1 cellular context compared by ENCODE assay signal in genomic region chr6:110180228-110181008, GRCh38.
A peak's percentile ranks its signal among the peaks of the same experiment; 100 is the strongest.
TF ChIP-seq lines count a peak whose summit lies in the region.

TSS of gene CDC40 (plus strand) at chr6:110180427. CDS start at chr6:110180445, 18 bp downstream.

TF ChIP-seq in K562, 482 proteins besides CTCF, POLR2A, EP300 and RAD21 (continued from another document):
- TF ChIP-seq POLR2B (IDR thresholded peaks at IDR 0.05; ENCODE audit: low read depth, partially characterized antibody) (peak; percentile 67), ZBTB33 (CRISPR knock-in tag; IDR thresholded peaks at IDR 0.05) (no peak), ZNF212 (CRISPR knock-in tag; IDR thresholded peaks at IDR 0.05) (no peak), RBM22 (IDR thresholded peaks at IDR 0.05; ENCODE audit: low read depth, low read length, poor library complexity, severe bottlenecking) (no peak), ZNF395 (CRISPR knock-in tag; IDR thresholded peaks at IDR 0.05) (0 out of 2 replicates have a peak, but pooled peaks have one; percentile 46), RUNX1 (IDR thresholded peaks at IDR 0.05; ENCODE audit: low read depth) (no peak), MEIS2 (IDR thresholded peaks at IDR 0.05; ENCODE audit: partially characterized antibody) (peak; percentile 87), ZNF140 (CRISPR knock-in tag; IDR thresholded peaks at IDR 0.05) (no peak), SLC30A9 (CRISPR knock-in tag; IDR thresholded peaks at IDR 0.05) (no peak), YY1 (IDR thresholded peaks at IDR 0.05; ENCODE audit: borderline replicate concordance in 1 of 3, control insufficient read depth in 1 of 3, extremely low read depth in 1 of 3, insufficient read depth in 3 of 3, insufficient read length in 1 of 3, insufficient replicate concordance in 2 of 3, low read depth in 1 of 3, low read length in 2 of 3) (peak in 1 of 3 experiments; percentile 38), PRDM10 (IDR thresholded peaks at IDR 0.05; ENCODE audit: partially characterized antibody) (no peak), HMG20B (CRISPR knock-in tag; IDR thresholded peaks at IDR 0.05) (no peak), TFE3 (CRISPR knock-in tag; IDR thresholded peaks at IDR 0.05) (no peak), ZNF696 (CRISPR knock-in tag; conservative IDR thresholded peaks at IDR 0.05) (no peak), ZNF778 (CRISPR knock-in tag; IDR thresholded peaks at IDR 0.05) (no peak), HNRNPUL1 (IDR thresholded peaks at IDR 0.05; ENCODE audit: low read length) (no peak), SNIP1 (IDR thresholded peaks at IDR 0.05; ENCODE audit: low read depth) (no peak), KLF13 (tag; IDR thresholded peaks at IDR 0.05; ENCODE audit: borderline replicate concordance, low read depth) (no peak), FOS (IDR thresholded peaks at IDR 0.05; ENCODE audit: extremely low read depth, insufficient read length) (no peak), PATZ1 (CRISPR knock-in tag; IDR thresholded peaks at IDR 0.05; ENCODE audit: borderline replicate concordance) (no peak), ZNF124 (CRISPR knock-in tag; IDR thresholded peaks at IDR 0.05) (no peak), NR2C2 (CRISPR knock-in tag; IDR thresholded peaks at IDR 0.05) (peak; percentile 51; the same call in 1 of the 2 replicates), NR2C2 (tag; IDR thresholded peaks at IDR 0.05) (peak; percentile 79), NELFE (IDR thresholded peaks at IDR 0.05; ENCODE audit: insufficient read depth, insufficient read length) (no peak), ZSCAN29 (IDR thresholded peaks at IDR 0.05) (no peak), ZNF3 (CRISPR knock-in tag; IDR thresholded peaks at IDR 0.05) (no peak), PTBP1 (IDR thresholded peaks at IDR 0.05; ENCODE audit: low read depth, low read length) (no peak), SMARCA5 (IDR thresholded peaks at IDR 0.05) (no peak), ZFX (CRISPR knock-in tag; IDR thresholded peaks at IDR 0.05) (no peak), E2F4 (CRISPR knock-in tag; IDR thresholded peaks at IDR 0.05; ENCODE audit: low read depth) (no peak), ZNF354B (CRISPR knock-in tag; IDR thresholded peaks at IDR 0.05) (no peak), SMAD2 (IDR thresholded peaks at IDR 0.05; ENCODE audit: low read depth, low read length) (no peak), ZBTB8A (IDR thresholded peaks at IDR 0.05; ENCODE audit: partially characterized antibody) (peak; percentile 72), GMEB1 (CRISPR knock-in tag; IDR thresholded peaks at IDR 0.05) (no peak), GATAD2B (IDR thresholded peaks at IDR 0.05; ENCODE audit: borderline replicate concordance) (peak; percentile 62; the same call in 1 of the 2 replicates), ZNF695 (CRISPR knock-in tag; IDR thresholded peaks at IDR 0.05) (no peak), TGIF2 (CRISPR knock-in tag; IDR thresholded peaks at IDR 0.05) (no peak), MAFK (IDR thresholded peaks at IDR 0.05; ENCODE audit: low read length) (no peak), ZKSCAN3 (CRISPR knock-in tag; IDR thresholded peaks at IDR 0.05) (no peak), ZNF79 (CRISPR knock-in tag; IDR thresholded peaks at IDR 0.05; ENCODE audit: low read depth) (no peak), BDP1 (IDR thresholded peaks at IDR 0.05; ENCODE audit: insufficient read depth, insufficient read length) (no peak), STAG1 (CRISPR knock-in tag; IDR thresholded peaks at IDR 0.05; ENCODE audit: borderline replicate concordance) (no peak), HNRNPH1 (optimal IDR thresholded peaks at IDR 0.05; ENCODE audit: low read depth, low read length) (no peak), KLF10 (CRISPR knock-in tag; IDR thresholded peaks at IDR 0.05) (no peak)
